15 cellular contexts compared by ENCODE assay signal in genomic region chr3:48789665-48790064, GRCh38. TPM values are rescaled to one million over a fixed set of nuclear protein-coding genes. Genes with fewer than 3 reads are reported as not detected.
A peak's percentile ranks its signal among the peaks of the same experiment; 100 is the strongest.
DNase-seq lines count a peak whose midpoint lies in the region; ATAC-seq and TF ChIP-seq lines count a peak whose summit lies in the region.
"Had no signal": no experiment of that assay in that cellular context is flagged by ENCODE, and none has a peak within 500 bp of the region (broad histone marks: within the 10 kb centered on the region; RNA-seq: fewer than 3 reads in every experiment).

No MANE protein-coding gene starts in this region.

- H3K56ac ChIP-seq in IMR-90 (ENCODE audit: extremely low read depth, insufficient read depth, low read length): no peak overlapping the region

- no peak overlapping the region for H4K8ac ChIP-seq in IMR-90 (ENCODE audit: low read depth in 2 of 2, low read length in 2 of 2)

- dilution Hi-C loops in IMR-90 (cut with HindIII; ENCODE audit: low sequenced_read_pairs, unreplicated experiment): no loop called here

- no peak overlapping the region for H4K91ac ChIP-seq in IMR-90 (ENCODE audit: insufficient read depth, low read depth, low read length)

- no peak overlapping the region for H3K14ac ChIP-seq in IMR-90 (replicated peaks; ENCODE audit: low read depth, low read length)

- H3K4me1 ChIP-seq in IMR-90 (ENCODE audit: control insufficient read depth, insufficient read depth, low read length): no peaks in the 10 kb centered on the region
- H3K4me1 ChIP-seq: BLaER1 treated with 17β-estradiol and CSF1 and Interleukin-3, amounts not matched to agents 10 nM and 100 nM had no signal

- no peaks in the 10 kb centered on the region for H3K27me3 ChIP-seq in CD4-positive, alpha-beta T cell (ENCODE audit: control insufficient read depth, insufficient read depth, low read length)
- no peaks in the 10 kb centered on the region for H3K27me3 ChIP-seq in IMR-90 (ENCODE audit: control insufficient read depth, insufficient read depth, low read length)
- H3K27me3 ChIP-seq: BLaER1 treated with 17β-estradiol and CSF1 and Interleukin-3, amounts not matched to agents 10 nM and 100 nM had no signal

- no peaks in the 10 kb centered on the region for H4K20me1 ChIP-seq in IMR-90 (ENCODE audit: insufficient read depth, low read length)
- H4K20me1 ChIP-seq: BLaER1 treated with 17β-estradiol and CSF1 and Interleukin-3, amounts not matched to agents 10 nM and 100 nM had no signal

- WGBS in IMR-90 (ENCODE audit: extremely low coverage in 2 of 2, insufficient read length in 1 of 2), 2 experiments: 100% methylated on average over 2 of the region's 3 CpGs; no CpG with 5 or more reads in 1 of the 2 experiments

- CTCF ChIA-PET in CD4-positive, alpha-beta T cell (lab: Charles Lee): no interaction called here
- CTCF ChIA-PET in IMR-90 (lab: Yijun Ruan, JAX): no interaction called here

- peak overlapping the region; percentile 58 for H3K27ac Mint-ChIP-seq in activated T-cell treated with anti-CD3 and anti-CD28 coated beads, Interleukin-2, amount 50 U/mL, for 72 hours
- H3K27ac Mint-ChIP-seq in CD4-positive, alpha-beta T cell: peak overlapping the region; percentile 61
- H3K27ac Mint-ChIP-seq in central memory CD8-positive, alpha-beta T cell (ENCODE audit: low read depth): peak overlapping the region; percentile 82
- H3K27ac Mint-ChIP-seq: IgD-negative memory B cell had no signal

- no peak overlapping the region for H2BK20ac ChIP-seq in IMR-90 (ENCODE audit: low read depth, low read length)

- H3K9ac ChIP-seq in IMR-90 (ENCODE audit: low read depth, low read length): no peak overlapping the region
- H3K9ac ChIP-seq: BLaER1 treated with 17β-estradiol and CSF1 and Interleukin-3, amounts not matched to agents 10 nM and 100 nM had no signal

- ATAC-seq in activated T-cell treated with anti-CD3 and anti-CD28 coated beads, Interleukin-2, amount 50 U/mL, for 72 hours (replicated peaks in 1 of 2): no peak
- ATAC-seq in CD4-positive, alpha-beta T cell (ENCODE audit: poor library complexity): no peak
- no peak for ATAC-seq in IMR-90 (ENCODE audit: low read depth)
- no peak for ATAC-seq in central memory CD8-positive, alpha-beta T cell (replicated peaks; ENCODE audit: extremely low read depth, poor library complexity, severe bottlenecking)
- ATAC-seq: HCT116 had no signal

- H3K23ac ChIP-seq in IMR-90 (ENCODE audit: low read depth, low read length): no peak overlapping the region

- no peak overlapping the region for H3K4me2 ChIP-seq in IMR-90 (ENCODE audit: low read depth, low read length)
- H3K4me2 ChIP-seq: BLaER1 treated with 17β-estradiol and CSF1 and Interleukin-3, amounts not matched to agents 10 nM and 100 nM had no signal

- H2AK9ac ChIP-seq in IMR-90 (replicated peaks; ENCODE audit: low read depth, low read length, poor library complexity): no peak overlapping the region

- H3K4ac ChIP-seq in IMR-90 (ENCODE audit: low read depth, low read length): no peak overlapping the region

- no peak overlapping the region for H3K27ac ChIP-seq in CD4-positive, alpha-beta T cell (ENCODE audit: low read depth, low read length)
- no peak overlapping the region for H3K27ac ChIP-seq in IMR-90 (ENCODE audit: insufficient read depth, low read length)
- H3K27ac ChIP-seq: BLaER1 treated with 17β-estradiol and CSF1 and Interleukin-3, amounts not matched to agents 10 nM and 100 nM had no signal

- no peak for TF ChIP-seq CTCF in CD4-positive, alpha-beta T cell (IDR thresholded peaks at IDR 0.05)
- no peak for TF ChIP-seq CTCF in IMR-90 (conservative IDR thresholded peaks at IDR 0.05; ENCODE audit: low read depth, low read length)

- no peaks in the 10 kb centered on the region for H3K9me3 ChIP-seq in CD4-positive, alpha-beta T cell (ENCODE audit: control insufficient read depth, low read length)
- H3K9me3 ChIP-seq in IMR-90 (ENCODE audit: control insufficient read depth, insufficient read depth, low read length): no peaks in the 10 kb centered on the region
- H3K9me3 ChIP-seq: BLaER1 treated with 17β-estradiol and CSF1 and Interleukin-3, amounts not matched to agents 10 nM and 100 nM had no signal

- peaks cover 0 to 12% of the 10 kb centered on the region in 2 experiments; a peak in 3 of 4 replicates for H3K79me1 ChIP-seq in IMR-90 (ENCODE audit: low read depth in 1 of 2, low read length in 2 of 2)

- peaks cover 9% of the 10 kb centered on the region for H3K4me1 Mint-ChIP-seq in activated T-cell treated with anti-CD3 and anti-CD28 coated beads, Interleukin-2, amount 50 U/mL, for 72 hours (ENCODE audit: low read depth)
- H3K4me1 Mint-ChIP-seq in CD4-positive, alpha-beta T cell (ENCODE audit: low read depth): peaks cover 21% of the 10 kb centered on the region
- H3K4me1 Mint-ChIP-seq in central memory CD8-positive, alpha-beta T cell: peaks cover 17% of the 10 kb centered on the region

- in situ Hi-C loops in IMR-90 (cut with MboI; ENCODE audit: low sequenced_read_pairs): no loop called here

- H3K27me3 Mint-ChIP-seq in activated T-cell treated with anti-CD3 and anti-CD28 coated beads, Interleukin-2, amount 50 U/mL, for 72 hours (ENCODE audit: low read depth): no peaks in the 10 kb centered on the region
- no peaks in the 10 kb centered on the region for H3K27me3 Mint-ChIP-seq in CD4-positive, alpha-beta T cell
- no peaks in the 10 kb centered on the region for H3K27me3 Mint-ChIP-seq in central memory CD8-positive, alpha-beta T cell
- H3K27me3 Mint-ChIP-seq: CD4-positive, alpha-beta memory T cell; IgD-negative memory B cell had no signal

- POLR2A ChIA-PET in CD4-positive, alpha-beta T cell (lab: Charles Lee): interaction anchor here (1.0 kb wide), 1 partner anchor 129 kb away, joined by 3 read pairs; the partner anchor contains the start of gene ARIH2
- POLR2A ChIA-PET in IMR-90 (lab: Charles Lee; ENCODE audit: unreplicated experiment): no interaction called here

- no peak overlapping the region for H2BK15ac ChIP-seq in IMR-90 (ENCODE audit: low read depth, low read length)

- no peak overlapping the region for H2AFZ ChIP-seq in IMR-90 (replicated peaks; ENCODE audit: low read length, poor library complexity)

- no peak overlapping the region for H3K4me3 Mint-ChIP-seq in activated T-cell treated with anti-CD3 and anti-CD28 coated beads, Interleukin-2, amount 50 U/mL, for 72 hours
- H3K4me3 Mint-ChIP-seq in CD4-positive, alpha-beta T cell: no peak overlapping the region
- no peak overlapping the region for H3K4me3 Mint-ChIP-seq in central memory CD8-positive, alpha-beta T cell
- H3K4me3 Mint-ChIP-seq: IgD-negative memory B cell had no signal

- no peak for DNase-seq in activated T-cell treated with anti-CD3 and anti-CD28 coated beads, Interleukin-2, amount 50 U/mL, for 72 hours
- no peak for DNase-seq in activated T-cell treated with anti-CD3 and anti-CD28 coated beads, Interleukin-2, amount 50 U/mL, for 48 hours
- no peak for DNase-seq in CD4-positive, alpha-beta T cell
- DNase-seq in IMR-90: no peak
- DNase-seq in central memory CD8-positive, alpha-beta T cell (ENCODE audit: low spot score in 2 of 2): no peak
- DNase-seq in glomerular visceral epithelial cell (ENCODE audit: extremely low spot score): no peak
- DNase-seq in CD1c-positive myeloid dendritic cell (ENCODE audit: extremely low spot score): no peak
- no peak for DNase-seq in Ammon's horn (ENCODE audit: low spot score)
- DNase-seq: 8988T; AML-193; CD4-positive, alpha-beta memory T cell; DMS 273 treated with DMSO at 0.1 percent for 48 hours had no signal

- no peak overlapping the region for H3K18ac ChIP-seq in IMR-90 (ENCODE audit: low read depth, low read length)

- H3K4me3 ChIP-seq in IMR-90 (ENCODE audit: insufficient read depth, low read depth, low read length): no peak overlapping the region
- H3K4me3 ChIP-seq: BLaER1 treated with 17β-estradiol and CSF1 and Interleukin-3, amounts not matched to agents 10 nM and 100 nM had no signal

- H3K36me3 ChIP-seq in IMR-90 (ENCODE audit: control insufficient read depth, insufficient read depth, low read length): peaks cover 6% of the 10 kb centered on the region

- H2AK5ac ChIP-seq in IMR-90 (ENCODE audit: low read depth, low read length): no peak overlapping the region

- TF ChIP-seq POLR2A in IMR-90 (IDR thresholded peaks at IDR 0.05; ENCODE audit: low read depth, low read length): no peak

- peaks cover 0 to 2% of the 10 kb centered on the region in 2 donors for H3K36me3 Mint-ChIP-seq in activated T-cell treated with anti-CD3 and anti-CD28 coated beads, Interleukin-2, amount 50 U/mL, for 72 hours (ENCODE audit: insufficient read depth in 2 of 2)
- H3K36me3 Mint-ChIP-seq in CD4-positive, alpha-beta T cell (ENCODE audit: low read depth): peaks cover 45% of the 10 kb centered on the region
- H3K36me3 Mint-ChIP-seq in central memory CD8-positive, alpha-beta T cell (ENCODE audit: insufficient read depth): peaks cover 18% of the 10 kb centered on the region

- H3K9me1 ChIP-seq in IMR-90 (ENCODE audit: insufficient read depth, low read length): no peaks in the 10 kb centered on the region

- BruUV-seq in IMR-90 (replicated peaks; lab: Mats Ljungman, UMichigan): no TSS peak

- H3K9me3 Mint-ChIP-seq in activated T-cell treated with anti-CD3 and anti-CD28 coated beads, Interleukin-2, amount 50 U/mL, for 72 hours: no peaks in the 10 kb centered on the region
- H3K9me3 Mint-ChIP-seq in CD4-positive, alpha-beta T cell: no peaks in the 10 kb centered on the region
- H3K9me3 Mint-ChIP-seq in central memory CD8-positive, alpha-beta T cell: no peaks in the 10 kb centered on the region
- H3K9me3 Mint-ChIP-seq: CD4-positive, alpha-beta memory T cell; IgD-negative memory B cell had no signal

- H2BK5ac ChIP-seq in IMR-90 (ENCODE audit: low read depth, low read length, poor library complexity, severe bottlenecking): no peak overlapping the region

- no peak overlapping the region for H4K5ac ChIP-seq in IMR-90 (ENCODE audit: low read depth, low read length)

- intact Hi-C loops in CD4-positive, alpha-beta T cell (cut with DNase I, micrococcal nuclease): loop anchor here (5.0 to 10.0 kb wide), 2 partner anchors 55 to 58 kb away; partner anchors contain the start of gene PRKAR2A (in 2 of the 2)
- intact Hi-C loops in IMR-90 (cut with micrococcal nuclease): no loop called here

- H2BK120ac ChIP-seq in IMR-90 (ENCODE audit: low read depth, low read length): no peak overlapping the region

- TF ChIP-seq RAD21 in IMR-90 (IDR thresholded peaks at IDR 0.05; ENCODE audit: low read length): no peak

RNA-seq across cellular contexts. Expression of gene PRKAR2A, which starts 58.0 kb away (rescaled TPM):
- total RNA-seq in activated T-cell treated with anti-CD3 and anti-CD28 coated beads, Interleukin-2, amount 50 U/mL, for 72 hours: 10 to 100 TPM; 23.0 to 35.7 TPM
- 10 to 100 TPM; 47.4 to 48.3 TPM for total RNA-seq in CD4-positive, alpha-beta T cell
- 48.2 and 53.0 TPM in 2 replicates for total RNA-seq in IMR-90 (2012; rRNA removed)
- 10.2 and 11.3 TPM in 2 replicates for polyA plus RNA-seq in IMR-90 (2012; rRNA removed)
- 28.4 and 59.3 TPM in 2 replicates for polyA plus RNA-seq in IMR-90 (2012; cell fraction: cytosol; rRNA removed)
- 7.2 and 21.3 TPM in 2 replicates for polyA plus RNA-seq in IMR-90 (2012; cell fraction: nucleus; rRNA removed; ENCODE audit: low replicate concordance)
